In genomic region chr17:78859051-78859450, GRCh38 we compare ENCODE assay signal across 24 cellular contexts. TPM values are rescaled to one million over a fixed set of nuclear protein-coding genes. Genes with fewer than 3 reads are reported as not detected.
"Had no signal": no experiment of that assay in that cellular context is flagged by ENCODE, and none has a peak within 500 bp of the region (broad histone marks: within the 10 kb centered on the region; RNA-seq: fewer than 3 reads in every experiment).

No MANE protein-coding gene starts in this region.

- H3K9me3 ChIP-seq: body of pancreas, esophagus squamous epithelium, gastroesophageal sphincter had no signal

- H3K4me3 ChIP-seq: body of pancreas, esophagus squamous epithelium, gastroesophageal sphincter had no signal

- DNase-seq: activated CD4-positive, alpha-beta memory T cell treated with anti-CD3 and anti-CD28 coated beads, Interleukin-2, amount 10 ng/mL, durations not matched to agents 7 days and 5 days; activated CD4-positive, alpha-beta T cell treated with anti-CD3 and anti-CD28 coated beads for 1 hour; activated CD4-positive, alpha-beta T cell treated with anti-CD3 and anti-CD28 coated beads for 4 hours; activated CD4-positive, alpha-beta T cell treated with anti-CD3 and anti-CD28 coated beads, Interleukin-2, amount 10 ng/mL, durations not matched to agents 7 days and 5 days; activated CD4-positive, alpha-beta T cell treated with anti-CD3 and anti-CD28 coated beads, Interleukin-2, amount 50 U/mL, for 4 hours; activated effector memory CD4-positive, alpha-beta T cell treated with Interleukin-2 at 50 U/mL for 16 hours; activated gamma-delta T cell treated with Interleukin-2 at 50 U/mL for 16 hours; activated naive CD4-positive, alpha-beta T cell treated with anti-CD3 and anti-CD28 coated beads, Interleukin-2, amount 50 U/mL, for 16 hours; activated naive CD4-positive, alpha-beta T cell treated with Interleukin-2 at 50 U/mL for 16 hours; activated T-cell treated with anti-CD3 and anti-CD28 coated beads, Interleukin-2, amount 50 U/mL, for 4 hours; amniotic stem cell; anterior cingulate cortex; body of pancreas; caudate nucleus; cortex of kidney; effector CD8-positive, alpha-beta T cell; esophagus squamous epithelium; foreskin melanocyte; T-helper 2 cell had no signal

- H3K27ac ChIP-seq: body of pancreas, epithelial cell of prostate, esophagus squamous epithelium, VCaP had no signal

- ATAC-seq: activated T-cell treated with anti-CD3 and anti-CD28 coated beads, Interleukin-2, amount 50 U/mL, for 4 hours; activated T-helper 17 cell treated with anti-CD3 and anti-CD28 coated beads, Interleukin-2, amount 50 U/mL, for 72 hours; body of pancreas; gastroesophageal sphincter; WTC11 had no signal

- H3K27me3 ChIP-seq: body of pancreas, esophagus squamous epithelium, gastroesophageal sphincter had no signal

RNA-seq across cellular contexts. Expression of gene CEP295NL, which starts 44.0 kb away (rescaled TPM):
- total RNA-seq: activated CD4-positive, alpha-beta memory T cell treated with anti-CD3 and anti-CD28 coated beads, Interleukin-2, amount 10 ng/mL, durations not matched to agents 7 days and 5 days; activated T-cell treated with anti-CD3 and anti-CD28 coated beads, Interleukin-2, amount 50 U/mL, for 4 hours; activated T-helper 17 cell treated with anti-CD3 and anti-CD28 coated beads, Interleukin-2, amount 50 U/mL, for 72 hours had no signal
